8 cellular contexts compared by ENCODE assay signal in genomic region chr1:184035719-184036516, GRCh38. TPM values are rescaled to one million over a fixed set of nuclear protein-coding genes. Genes with fewer than 3 reads are reported as not detected.
DNase-seq lines count a peak whose midpoint lies in the region; ATAC-seq, FAIRE-seq and TF ChIP-seq lines count a peak whose summit lies in the region.

No MANE protein-coding gene starts in this region.

- in situ Hi-C loops in GM13977 (cut with MboI; ENCODE audit: low pct_unique_long_range_greater_than_20kb, low sequenced_read_pairs, unreplicated experiment): no loop called here

- no peak overlapping the region for H3K27ac ChIP-seq in SJSA1

- no peak for TF ChIP-seq POLR2A in GM12892 (IDR thresholded peaks at IDR 0.05; ENCODE audit: low read depth, low read length)

- H3K36me3 ChIP-seq in SJSA1: peaks cover 7% of the 10 kb centered on the region; the same call in 1 of the 2 replicates

- ATAC-seq in GM19467 (IDR thresholded peaks at IDR 0.05; ENCODE audit: unreplicated experiment): no peak
- ATAC-seq in HG02840 (IDR thresholded peaks at IDR 0.05; ENCODE audit: low FRiP score, unreplicated experiment): no peak

- no peaks in the 10 kb centered on the region for H3K9me3 Mint-ChIP-seq in progenitor cell of endocrine pancreas (ENCODE audit: low read depth)

- H3K27me3 Mint-ChIP-seq in progenitor cell of endocrine pancreas: peaks cover 82% of the 10 kb centered on the region

- DNase-seq in GM13977 (ENCODE audit: low spot score) (peak; percentile 12), SJSA1 (ENCODE audit: low read depth in 1 of 2, low spot score in 2 of 2) (no peak), foreskin fibroblast (peak in 1 of 2 donors; percentile 4), progenitor cell of endocrine pancreas (ENCODE audit: low spot score, unreplicated experiment) (no peak), GM12892 (ENCODE audit: insufficient read length) (no peak), GM19238 (ENCODE audit: insufficient read length, low spot score) (no peak)

- H3K27ac Mint-ChIP-seq in progenitor cell of endocrine pancreas: no peak overlapping the region

- H3K4me1 Mint-ChIP-seq in progenitor cell of endocrine pancreas (ENCODE audit: low read depth): no peaks in the 10 kb centered on the region

- no peaks in the 10 kb centered on the region for H3K27me3 ChIP-seq in SJSA1 (replicated peaks)

- FAIRE-seq in GM12892 (lab: Jason Lieb, UNC): no peak

- H3K4me1 ChIP-seq in SJSA1 (replicated peaks): peaks cover 22% of the 10 kb centered on the region

- no peaks in the 10 kb centered on the region for H3K36me3 Mint-ChIP-seq in progenitor cell of endocrine pancreas (ENCODE audit: insufficient read depth)

- H3K4me3 ChIP-seq in SJSA1: peak overlapping the region; percentile 80
- H3K4me3 ChIP-seq in foreskin fibroblast (ENCODE audit: low read depth in 1 of 2, low read length in 2 of 2): peak overlapping the region; percentile 54 to 77

- H3K9me3 ChIP-seq in SJSA1 (replicated peaks): no peaks in the 10 kb centered on the region

- TF ChIP-seq CTCF in GM13977 (IDR thresholded peaks at IDR 0.05; ENCODE audit: extremely low read depth, insufficient read depth, missing control alignments) (no peak), foreskin fibroblast (IDR thresholded peaks at IDR 0.05; ENCODE audit: low read depth, low read length) (no peak), progenitor cell of endocrine pancreas (IDR thresholded peaks at IDR 0.05; ENCODE audit: unreplicated experiment) (no peak)

- peak overlapping the region; percentile 63 for H3K4me3 Mint-ChIP-seq in progenitor cell of endocrine pancreas (ENCODE audit: low read depth)

RNA-seq across cellular contexts. Expression of gene COLGALT2, which starts 1.6 kb away (rescaled TPM):
- total RNA-seq in SJSA1 (2014; rRNA removed; shearing (Covaris generic)): 6.1 and 11.8 TPM in 2 replicates
- total RNA-seq in progenitor cell of endocrine pancreas: 1.6 and 1.7 TPM in 2 replicates
- polyA plus RNA-seq in GM12892 (2012; ENCODE audit: missing spikeins): 0.06 TPM

RNA-seq across cellular contexts. Expression of gene TSEN15, which starts 15.6 kb away (rescaled TPM):
- total RNA-seq in SJSA1 (2014; rRNA removed; shearing (Covaris generic)): 123 and 129 TPM in 2 replicates
- 22.4 and 23.7 TPM in 2 replicates for total RNA-seq in progenitor cell of endocrine pancreas
- 33.7 TPM for polyA plus RNA-seq in GM12892 (2012; ENCODE audit: missing spikeins)
